Comparison of ENCODE assay signal across 10 cellular contexts in the genomic region with DNA sequence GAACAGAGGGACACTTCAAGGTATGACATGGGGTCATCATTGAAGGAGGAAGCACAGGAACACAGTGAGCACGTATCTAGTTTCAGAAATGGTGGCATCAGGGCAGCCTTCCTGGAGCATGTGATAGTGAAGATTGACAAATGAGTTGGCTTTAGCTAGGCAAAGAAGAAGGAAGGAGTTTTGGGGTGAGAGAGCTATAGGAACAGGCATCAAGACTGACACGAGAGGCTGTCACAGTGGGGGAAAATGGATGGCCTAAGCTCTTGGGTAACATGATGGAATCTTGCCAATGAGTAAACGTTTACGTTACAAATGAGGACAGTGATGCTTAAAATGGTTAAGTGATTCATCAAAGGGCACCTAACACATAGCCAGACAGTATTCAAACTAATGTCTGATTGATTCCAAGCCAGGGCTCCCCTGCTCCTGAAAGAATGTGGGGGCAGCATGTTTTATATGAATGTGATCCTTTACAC. TPM values are rescaled to one million over a fixed set of nuclear protein-coding genes. Genes with fewer than 3 reads are reported as not detected.
DNase-seq lines count a peak whose midpoint lies in the region; ATAC-seq and TF ChIP-seq lines count a peak whose summit lies in the region.
"Had no signal": no experiment of that assay in that cellular context is flagged by ENCODE, and none has a peak within 500 bp of the region (broad histone marks: within the 10 kb centered on the region; RNA-seq: fewer than 3 reads in every experiment).

No MANE protein-coding gene starts in this region.

- TF ChIP-seq CTCF in choroid plexus epithelial cell (conservative IDR thresholded peaks at IDR 0.05; ENCODE audit: low read depth, low read length) (no peak), osteocyte (IDR thresholded peaks at IDR 0.05) (no peak)

- no peaks in the 10 kb centered on the region for H3K36me3 Mint-ChIP-seq in osteocyte (ENCODE audit: unreplicated experiment)

- no peak overlapping the region for H3K4me3 ChIP-seq in choroid plexus epithelial cell (ENCODE audit: low read depth, low read length)

- ATAC-seq in GM19467 (IDR thresholded peaks at IDR 0.05; ENCODE audit: unreplicated experiment) (no peak), HG02610 (IDR thresholded peaks at IDR 0.05; ENCODE audit: unreplicated experiment) (no peak)

- no peak overlapping the region for H3K4me3 Mint-ChIP-seq in osteocyte (ENCODE audit: unreplicated experiment)

- H3K27me3 Mint-ChIP-seq in osteocyte (ENCODE audit: unreplicated experiment): no peaks in the 10 kb centered on the region

- DNase-seq in NCI-H2196 (lab: John Stamatoyannopoulos, UW; ENCODE audit: unreplicated experiment) (peak; percentile 64), NCI-H2196 treated with DMSO at 0.1 percent for 48 hours (lab: John Stamatoyannopoulos, UW; ENCODE audit: unreplicated experiment) (no peak), NOMO-1 treated with dmso at 0.1 percent for 144 hours (lab: John Stamatoyannopoulos, UW; ENCODE audit: unreplicated experiment) (peak; percentile 75), choroid plexus epithelial cell (ENCODE audit: low read depth) (peak; percentile 95), osteocyte (ENCODE audit: extremely low spot score, unreplicated experiment) (no peak), ecto neural progenitor cell (ENCODE audit: low spot score) (no peak)
- DNase-seq: AML-193, Right ventricle myocardium superior had no signal

- H3K9me3 Mint-ChIP-seq in osteocyte (ENCODE audit: unreplicated experiment): peaks cover 7% of the 10 kb centered on the region

- peak overlapping the region; percentile 12 for H3K27ac Mint-ChIP-seq in osteocyte (ENCODE audit: unreplicated experiment)

- H3K4me1 Mint-ChIP-seq in osteocyte (ENCODE audit: unreplicated experiment): peaks cover 36% of the 10 kb centered on the region

RNA-seq across cellular contexts. Expression of a gene that starts 23.1 kb away (rescaled TPM):
- not detected in 2 replicates for total RNA-seq in osteocyte

RNA-seq across cellular contexts. Expression of a gene that starts 52.2 kb away (rescaled TPM):
- not detected in 2 replicates for total RNA-seq in osteocyte

Comparison
In these comparisons a context has a peak if more than half of its experiments do, and no peak if none do; other contexts are left out.
1. DNase-seq: peak in NCI-H2196 (single experiment), NOMO-1 treated with dmso at 0.1 percent for 144 hours (single experiment) and choroid plexus epithelial cell (single experiment); none in NCI-H2196 treated with DMSO at 0.1 percent for 48 hours (single experiment), osteocyte (single experiment) and ecto neural progenitor cell (single experiment).